In genomic region chr21:33551664-33552063, GRCh38 we compare ENCODE assay signal across 2 cellular contexts.
A peak's percentile ranks its signal among the peaks of the same experiment; 100 is the strongest.
TF ChIP-seq lines count a peak whose summit lies in the region.

No MANE protein-coding gene starts in this region.

TF ChIP-seq in GM12878, 131 proteins besides CTCF, POLR2A, EP300 and RAD21:
- no peak for TF ChIP-seq FOXK2 (IDR thresholded peaks at IDR 0.05)
- TF ChIP-seq POLR2AphosphoS5 (IDR thresholded peaks at IDR 0.05; ENCODE audit: low read length), result peak; percentile 63
- TF ChIP-seq ATF2 (IDR thresholded peaks at IDR 0.05; ENCODE audit: low read length), result 0 out of 2 replicates have a peak, but pooled peaks have one; percentile 0
- no peak for TF ChIP-seq SMC3 (IDR thresholded peaks at IDR 0.05; ENCODE audit: borderline replicate concordance, low read length)

TF ChIP-seq in H1, 55 proteins besides CTCF, POLR2A, EP300 and RAD21:
- no peak for TF ChIP-seq NANOG (IDR thresholded peaks at IDR 0.05; ENCODE audit: insufficient read depth, low read depth, low read length, poor library complexity, severe bottlenecking)
- TF ChIP-seq TEAD4 (IDR thresholded peaks at IDR 0.05; ENCODE audit: low read depth, low read length), result no peak
- TF ChIP-seq BRCA1 (IDR thresholded peaks at IDR 0.05; ENCODE audit: low read depth, low read length), result no peak
- no peak for TF ChIP-seq SIN3A (conservative IDR thresholded peaks at IDR 0.05 in 1 of 2, IDR thresholded peaks at IDR 0.05 in 1 of 2; ENCODE audit: low read depth in 1 of 2, low read length in 2 of 2)
- no peak for TF ChIP-seq SP2 (IDR thresholded peaks at IDR 0.05; ENCODE audit: low read length)
- no peak for TF ChIP-seq SP1 (IDR thresholded peaks at IDR 0.05; ENCODE audit: low read depth, low read length)
- TF ChIP-seq SP4 (IDR thresholded peaks at IDR 0.05; ENCODE audit: low read length), result no peak
- TF ChIP-seq TAF7 (optimal IDR thresholded peaks at IDR 0.05; ENCODE audit: borderline replicate concordance, low read depth, low read length), result no peak
- TF ChIP-seq RNF2 (IDR thresholded peaks at IDR 0.05; ENCODE audit: borderline replicate concordance, low read depth, low read length, missing control alignments, poor library complexity, severe bottlenecking), result no peak
- no peak for TF ChIP-seq MAFK (IDR thresholded peaks at IDR 0.05; ENCODE audit: low read depth, low read length)
- no peak for TF ChIP-seq BACH1 (IDR thresholded peaks at IDR 0.05; ENCODE audit: low read length)
